In genomic region chr2:95121150-95121494, GRCh38 we compare ENCODE assay signal across 8 cellular contexts. TPM values are rescaled to one million over a fixed set of nuclear protein-coding genes. Genes with fewer than 3 reads are reported as not detected.
DNase-seq lines count a peak whose midpoint lies in the region; ATAC-seq lines count a peak whose summit lies in the region.

No MANE protein-coding gene starts in this region.

- DNase-seq in M059J (ENCODE audit: low read depth): peak; percentile 22
- DNase-seq in caudate nucleus (lab: John Stamatoyannopoulos, UW): peak in 1 of 61 donors; percentile 60
- DNase-seq in medulla oblongata (ENCODE audit: extremely low spot score): peak; percentile 13
- no peak for DNase-seq in aorta
- no peak for DNase-seq in glomerular visceral epithelial cell (ENCODE audit: extremely low spot score)
- no peak for DNase-seq in effector CD8-positive, alpha-beta T cell (lab: John Stamatoyannopoulos, UW)

- no peaks in the 10 kb centered on the region for H3K27me3 ChIP-seq in aorta (ENCODE audit: control insufficient read depth in 1 of 2, insufficient read depth in 2 of 2, low read length in 1 of 2)

- 0 to 1% methylated on average over 20 of the region's 20 CpGs for WGBS in aorta, 2 donors

- H3K27ac ChIP-seq in caudate nucleus (ENCODE audit: low read depth, low read length): peak overlapping the region; percentile 96
- no peak overlapping the region for H3K27ac ChIP-seq in aorta (ENCODE audit: low read depth in 1 of 2, low read length in 2 of 2)

- H3K4me3 ChIP-seq in aorta (ENCODE audit: low read length in 2 of 2): peak overlapping the region; percentile 56 to 93

- intact Hi-C loops in aorta (cut with DNase I): loop anchor here (5.0 kb wide), 3 partner anchors 36 to 86 kb away; partner anchors contain the start of genes ZNF2 (in 1 of the 2), ZNF514 (in 1 of the 2) and ZNF892 (in 1 of the 2)

- H3K4me1 ChIP-seq in aorta (ENCODE audit: control insufficient read depth in 1 of 2, insufficient read depth in 2 of 2, low read length in 2 of 2): peaks cover 0 to 6% of the 10 kb centered on the region in 2 donors

- peaks cover 0 to 1% of the 10 kb centered on the region in 2 donors for H3K36me3 ChIP-seq in aorta (ENCODE audit: control insufficient read depth in 1 of 2, insufficient read depth in 2 of 2, low read length in 1 of 2)

- no peaks in the 10 kb centered on the region for H3K9me3 ChIP-seq in aorta (ENCODE audit: control insufficient read depth, low read length)

- ATAC-seq in GM18907 (IDR thresholded peaks at IDR 0.05; ENCODE audit: unreplicated experiment): peak; percentile 4
- ATAC-seq in aorta (ENCODE audit: low FRiP score): no peak
- ATAC-seq in GM18498 (IDR thresholded peaks at IDR 0.05; ENCODE audit: unreplicated experiment): no peak

RNA-seq across cellular contexts. Expression of gene MRPS5, which starts 0.5 kb away (rescaled TPM):
- 66.4 and 66.8 TPM in 2 replicates for total RNA-seq in M059J (2014; rRNA removed; shearing (Covaris generic))
- 10 to 100 TPM; 31.2 to 38.3 TPM for total RNA-seq in aorta
- 10 to 100 TPM; 34.3 to 57.1 TPM for polyA plus RNA-seq in aorta

RNA-seq across cellular contexts. Expression of gene ZNF514, which starts 38.5 kb away (rescaled TPM):
- total RNA-seq in M059J (2014; rRNA removed; shearing (Covaris generic)): 2.7 and 6.1 TPM in 2 replicates
- total RNA-seq in aorta: 10 to 100 TPM; 13.9 to 30.7 TPM
- polyA plus RNA-seq in aorta: 10 to 100 TPM in 1 of 2 donors, 1 to 10 TPM in 1; 7.6 to 16.9 TPM

RNA-seq across cellular contexts. Expression of gene ZNF2, which starts 44.5 kb away (rescaled TPM):
- 7.4 and 8.1 TPM in 2 replicates for total RNA-seq in M059J (2014; rRNA removed; shearing (Covaris generic))
- 1 to 10 TPM; 3.1 to 5.9 TPM for total RNA-seq in aorta
- polyA plus RNA-seq in aorta: 1 to 10 TPM; 1.3 to 2.3 TPM

Comparison
In these comparisons a context has a peak if more than half of its experiments do, and no peak if none do; other contexts are left out.
1. DNase-seq: peak in M059J (single experiment) and medulla oblongata (single experiment); none in aorta (0 of 2), glomerular visceral epithelial cell (single experiment) and effector CD8-positive, alpha-beta T cell (single experiment).